In genomic region chr2:12507295-12507694, GRCh38 we compare ENCODE assay signal across 8 cellular contexts.
DNase-seq lines count a peak whose midpoint lies in the region; ATAC-seq and FAIRE-seq lines count a peak whose summit lies in the region.

No MANE protein-coding gene starts in this region.

- H4K20me1 ChIP-seq in BLaER1 treated with 17β-estradiol and CSF1 and Interleukin-3, amounts not matched to agents 10 nM and 100 nM = no peaks in the 10 kb centered on the region

- DNase-seq in HTR-8/SVneo (ENCODE audit: insufficient read length, low spot score) (peak; percentile 59), fibroblast of gingiva (ENCODE audit: low read depth) (peak; percentile 90), DMS 273 treated with DMSO at 0.1 percent for 48 hours (lab: John Stamatoyannopoulos, UW) (no peak), SHP77 treated with DMSO at 0.1 percent for 48 hours (lab: John Stamatoyannopoulos, UW) (no peak)
- peak; percentile 76 for DNase-seq in activated CD4-positive, alpha-beta T cell treated with anti-CD3 and anti-CD28 coated beads, Interleukin-2, amount 10 ng/mL, durations not matched to agents 24 days and 14 days

- FAIRE-seq in HTR-8/SVneo (lab: Jason Lieb, UNC) = no peak

- H3K36me3 Mint-ChIP-seq in activated CD4-positive, alpha-beta T cell treated with anti-CD3 and anti-CD28 coated beads, Interleukin-2, amount 10 ng/mL, durations not matched to agents 24 days and 14 days (ENCODE audit: low read depth) = peaks cover 15% of the 10 kb centered on the region

- H3K4me1 Mint-ChIP-seq in activated CD4-positive, alpha-beta T cell treated with anti-CD3 and anti-CD28 coated beads, Interleukin-2, amount 10 ng/mL, durations not matched to agents 24 days and 14 days = peaks cover 62% of the 10 kb centered on the region

- H3K4me3 Mint-ChIP-seq in activated CD4-positive, alpha-beta T cell treated with anti-CD3 and anti-CD28 coated beads, Interleukin-2, amount 10 ng/mL, durations not matched to agents 24 days and 14 days = peak overlapping the region; percentile 57

- no peak overlapping the region for H3K4me3 ChIP-seq in BLaER1 treated with 17β-estradiol and CSF1 and Interleukin-3, amounts not matched to agents 10 nM and 100 nM
- no peak overlapping the region for H3K4me3 ChIP-seq in thymus (ENCODE audit: low read length)

- H3K9me3 ChIP-seq in BLaER1 treated with 17β-estradiol and CSF1 and Interleukin-3, amounts not matched to agents 10 nM and 100 nM (replicated peaks in 1 of 11) = peaks cover 0 to 16% (median 0%) of the 10 kb centered on the region in 11 experiments; a peak in 6 of 22 replicates
- H3K9me3 ChIP-seq in thymus (ENCODE audit: control insufficient read depth) = no peaks in the 10 kb centered on the region

- 26% methylated on average over 7 of the region's 7 CpGs for WGBS in thymus

- H3K27ac Mint-ChIP-seq in activated CD4-positive, alpha-beta T cell treated with anti-CD3 and anti-CD28 coated beads, Interleukin-2, amount 10 ng/mL, durations not matched to agents 24 days and 14 days = peak overlapping the region; percentile 43

- intact Hi-C loops in activated CD4-positive, alpha-beta T cell treated with anti-CD3 and anti-CD28 coated beads, Interleukin-2, amount 10 ng/mL, durations not matched to agents 24 days and 14 days (cut with micrococcal nuclease) = loop anchor here (1.0 to 10.0 kb wide), 4 partner anchors 28 to 502 kb away; no protein-coding TSS in a partner anchor

- H3K9me3 Mint-ChIP-seq in activated CD4-positive, alpha-beta T cell treated with anti-CD3 and anti-CD28 coated beads, Interleukin-2, amount 10 ng/mL, durations not matched to agents 24 days and 14 days = peaks cover 34% of the 10 kb centered on the region

- peak; percentile 75 for ATAC-seq in GM21528 (IDR thresholded peaks at IDR 0.05; ENCODE audit: low FRiP score, unreplicated experiment)

- H3K4me2 ChIP-seq in BLaER1 treated with 17β-estradiol and CSF1 and Interleukin-3, amounts not matched to agents 10 nM and 100 nM = peak overlapping the region; percentile 41 to 78 (median 68)

- H3K27me3 Mint-ChIP-seq in activated CD4-positive, alpha-beta T cell treated with anti-CD3 and anti-CD28 coated beads, Interleukin-2, amount 10 ng/mL, durations not matched to agents 24 days and 14 days = no peaks in the 10 kb centered on the region

- H3K36me3 ChIP-seq in BLaER1 treated with 17β-estradiol and CSF1 and Interleukin-3, amounts not matched to agents 10 nM and 100 nM = no peaks in the 10 kb centered on the region
- no peaks in the 10 kb centered on the region for H3K36me3 ChIP-seq in thymus (ENCODE audit: control insufficient read depth, insufficient read depth)

- H3K4me1 ChIP-seq in BLaER1 treated with 17β-estradiol and CSF1 and Interleukin-3, amounts not matched to agents 10 nM and 100 nM = peaks cover 25 to 57% (median 44%) of the 10 kb centered on the region in 10 experiments
- H3K4me1 ChIP-seq in thymus (ENCODE audit: control insufficient read depth, insufficient read depth, low read length) = peaks cover 16% of the 10 kb centered on the region

- H3K27me3 ChIP-seq in BLaER1 treated with 17β-estradiol and CSF1 and Interleukin-3, amounts not matched to agents 10 nM and 100 nM = peaks cover 0 to 23% (median 0%) of the 10 kb centered on the region in 11 experiments; a peak in 2 of 22 replicates
- no peaks in the 10 kb centered on the region for H3K27me3 ChIP-seq in thymus (ENCODE audit: control insufficient read depth, insufficient read depth)

- no peak overlapping the region for H3K9ac ChIP-seq in BLaER1 treated with 17β-estradiol and CSF1 and Interleukin-3, amounts not matched to agents 10 nM and 100 nM

- peak overlapping the region in 3 of 11 experiments; percentile 29 to 42 (median 38); a peak in 5 of 22 replicates for H3K27ac ChIP-seq in BLaER1 treated with 17β-estradiol and CSF1 and Interleukin-3, amounts not matched to agents 10 nM and 100 nM
- peak overlapping the region; percentile 25 for H3K27ac ChIP-seq in thymus (ENCODE audit: low read depth)

Comparison
In these comparisons a context has a peak if more than half of its experiments do, and no peak if none do; other contexts are left out.
1. DNase-seq: peak in HTR-8/SVneo (single experiment), activated CD4-positive, alpha-beta T cell treated with anti-CD3 and anti-CD28 coated beads, Interleukin-2, amount 10 ng/mL, durations not matched to agents 24 days and 14 days (single experiment) and fibroblast of gingiva (single experiment); none in DMS 273 treated with DMSO at 0.1 percent for 48 hours (single experiment) and SHP77 treated with DMSO at 0.1 percent for 48 hours (single experiment).